Comparison of ENCODE assay signal across 1 cellular context in genomic region chr3:100463002-100463401, GRCh38.
TF ChIP-seq lines count a peak whose summit lies in the region.

No MANE protein-coding gene starts in this region.

TF ChIP-seq in SK-N-SH treated with all-trans-retinoic acid at 6 μM for 48 hours, 23 proteins besides CTCF, POLR2A, EP300 and RAD21 (continued from another document):
- TF ChIP-seq ZNF565 (CRISPR knock-in tag; conservative IDR thresholded peaks at IDR 0.05; ENCODE audit: low read depth) = no peak
- TF ChIP-seq OSR1 (CRISPR knock-in tag; IDR thresholded peaks at IDR 0.05) = no peak
- TF ChIP-seq ARNTL (CRISPR knock-in tag; IDR thresholded peaks at IDR 0.05; ENCODE audit: borderline replicate concordance, low read depth) = no peak
- no peak for TF ChIP-seq CSDC2 (CRISPR knock-in tag; IDR thresholded peaks at IDR 0.05)
- TF ChIP-seq TOX (CRISPR knock-in tag; IDR thresholded peaks at IDR 0.05; ENCODE audit: borderline replicate concordance) = no peak
- no peak for TF ChIP-seq GLIS3 (CRISPR knock-in tag; IDR thresholded peaks at IDR 0.05)
- no peak for TF ChIP-seq SNAI2 (CRISPR knock-in tag; IDR thresholded peaks at IDR 0.05)
- TF ChIP-seq ISL1 (CRISPR knock-in tag; IDR thresholded peaks at IDR 0.05) = no peak
- TF ChIP-seq ZFP3 (CRISPR knock-in tag; IDR thresholded peaks at IDR 0.05) = no peak
- no peak for TF ChIP-seq RARB (CRISPR knock-in tag; IDR thresholded peaks at IDR 0.05)
